In the genomic region with DNA sequence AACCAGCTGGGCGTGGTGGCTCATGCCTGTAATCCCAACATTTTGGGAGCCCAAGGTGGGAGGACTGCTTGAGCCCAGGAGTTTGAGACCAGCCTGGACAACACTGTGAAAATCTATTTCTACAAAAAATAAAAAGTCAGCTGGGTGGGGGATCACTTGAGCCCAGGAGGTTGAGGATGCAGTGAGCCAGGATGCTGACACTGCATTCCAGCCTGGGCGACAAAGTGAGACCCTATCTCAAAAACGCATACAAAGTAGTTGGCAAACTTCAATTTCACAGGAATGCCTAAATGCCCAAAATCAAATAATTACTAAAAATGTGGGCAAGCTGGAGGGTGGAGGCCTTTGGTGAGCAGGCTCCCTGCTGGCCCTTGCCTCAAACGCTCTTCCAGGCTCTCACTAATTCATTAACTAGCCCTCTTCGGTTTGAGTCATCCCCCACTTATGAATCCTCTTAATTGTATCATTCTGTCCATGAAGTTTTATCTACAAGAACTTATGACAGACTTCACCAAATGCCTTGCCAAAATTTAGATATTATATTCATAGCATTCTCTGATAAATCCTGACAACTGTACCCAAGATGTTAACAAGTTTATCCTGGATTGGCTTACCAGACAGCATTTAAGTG, we compare ENCODE assay signal across 1 cellular context.
TF ChIP-seq lines count a peak whose summit lies in the region.

No MANE protein-coding gene starts in this region.

TF ChIP-seq in GM12878, 131 proteins besides CTCF, POLR2A, EP300 and RAD21 (continued from another document):
- TF ChIP-seq E4F1 (IDR thresholded peaks at IDR 0.05; ENCODE audit: borderline replicate concordance, partially characterized antibody): no peak
- TF ChIP-seq PBX3 (IDR thresholded peaks at IDR 0.05; ENCODE audit: insufficient replicate concordance, low read depth, low read length): no peak
- no peak for TF ChIP-seq POU2F2 (IDR thresholded peaks at IDR 0.05; ENCODE audit: borderline replicate concordance, low read depth, low read length)
- TF ChIP-seq CREB1 (IDR thresholded peaks at IDR 0.05; ENCODE audit: low read depth): no peak
- TF ChIP-seq MTA3 (IDR thresholded peaks at IDR 0.05; ENCODE audit: borderline replicate concordance, low read length): no peak
- TF ChIP-seq RFX5 (IDR thresholded peaks at IDR 0.05; ENCODE audit: low read depth, low read length): no peak
- 0 out of 2 replicates have a peak, but pooled peaks have one; percentile 24 for TF ChIP-seq DPF2 (IDR thresholded peaks at IDR 0.05)
- no peak for TF ChIP-seq NR2C1 (IDR thresholded peaks at IDR 0.05)
- no peak for TF ChIP-seq KDM1A (IDR thresholded peaks at IDR 0.05; ENCODE audit: borderline replicate concordance)
- no peak for TF ChIP-seq ZNF217 (IDR thresholded peaks at IDR 0.05)
- peak; percentile 26; the same call in 1 of the 2 replicates for TF ChIP-seq MTA2 (IDR thresholded peaks at IDR 0.05; ENCODE audit: low read depth)
- no peak for TF ChIP-seq USF1 (IDR thresholded peaks at IDR 0.05; ENCODE audit: borderline replicate concordance, extremely low read length, insufficient read depth, low read depth, low read length)
- no peak for TF ChIP-seq SIX5 (IDR thresholded peaks at IDR 0.05; ENCODE audit: low read depth, low read length, severe bottlenecking)
TF ChIP-seq in GM12878: peak in this region for 2.
